In the genomic region with DNA sequence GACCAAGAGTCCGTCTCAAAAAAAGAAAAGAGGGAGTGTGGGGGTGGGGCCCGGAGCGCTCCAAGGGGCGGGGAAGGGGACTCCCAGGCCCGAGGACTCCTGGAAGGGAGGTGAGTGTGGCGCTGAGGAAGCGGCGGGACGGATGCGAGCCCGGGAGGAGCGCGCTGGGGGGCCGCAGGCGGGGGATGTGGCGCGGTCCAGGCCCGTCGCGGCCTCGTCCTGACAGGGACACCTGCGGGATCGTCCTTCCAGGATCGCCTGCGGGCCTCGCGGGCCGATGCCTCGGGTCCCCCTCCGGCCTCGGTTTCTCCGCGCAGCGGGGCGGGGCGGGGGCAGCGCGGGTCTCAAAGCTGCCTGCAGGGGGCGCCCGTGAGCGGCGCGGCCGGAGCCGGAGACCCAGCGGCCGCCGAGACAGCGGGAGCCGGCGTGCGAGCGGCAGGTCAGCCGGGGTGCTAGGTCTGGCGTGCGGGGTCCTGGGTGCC, we compare ENCODE assay signal across 1 cellular context.
TF ChIP-seq lines count a peak whose summit lies in the region.

No MANE protein-coding gene starts in this region.

TF ChIP-seq in HepG2, 621 proteins besides CTCF, POLR2A, EP300 and RAD21 (continued from another document and continues in another):
- TF ChIP-seq, protein P1, sequence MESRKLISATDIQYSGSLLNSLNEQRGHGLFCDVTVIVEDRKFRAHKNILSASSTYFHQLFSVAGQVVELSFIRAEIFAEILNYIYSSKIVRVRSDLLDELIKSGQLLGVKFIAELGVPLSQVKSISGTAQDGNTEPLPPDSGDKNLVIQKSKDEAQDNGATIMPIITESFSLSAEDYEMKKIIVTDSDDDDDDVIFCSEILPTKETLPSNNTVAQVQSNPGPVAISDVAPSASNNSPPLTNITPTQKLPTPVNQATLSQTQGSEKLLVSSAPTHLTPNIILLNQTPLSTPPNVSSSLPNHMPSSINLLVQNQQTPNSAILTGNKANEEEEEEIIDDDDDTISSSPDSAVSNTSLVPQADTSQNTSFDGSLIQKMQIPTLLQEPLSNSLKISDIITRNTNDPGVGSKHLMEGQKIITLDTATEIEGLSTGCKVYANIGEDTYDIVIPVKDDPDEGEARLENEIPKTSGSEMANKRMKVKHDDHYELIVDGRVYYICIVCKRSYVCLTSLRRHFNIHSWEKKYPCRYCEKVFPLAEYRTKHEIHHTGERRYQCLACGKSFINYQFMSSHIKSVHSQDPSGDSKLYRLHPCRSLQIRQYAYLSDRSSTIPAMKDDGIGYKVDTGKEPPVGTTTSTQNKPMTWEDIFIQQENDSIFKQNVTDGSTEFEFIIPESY (CRISPR knock-in tag; IDR thresholded peaks at IDR 0.05) = peak; percentile 62; the same call in 1 of the 2 replicates
- TF ChIP-seq MAZ (IDR thresholded peaks at IDR 0.05; ENCODE audit: borderline replicate concordance, low read depth, low read length) (0 out of 2 replicates have a peak, but pooled peaks have one; percentile 23), MAZ (CRISPR knock-in tag; IDR thresholded peaks at IDR 0.05; ENCODE audit: low read depth) (peak; percentile 65), STAG1 (CRISPR knock-in tag; IDR thresholded peaks at IDR 0.05) (peak; percentile 73), ONECUT2 (CRISPR knock-in tag; IDR thresholded peaks at IDR 0.05) (no peak), ZSCAN9 (CRISPR knock-in tag; IDR thresholded peaks at IDR 0.05; ENCODE audit: borderline replicate concordance) (no peak), MTF1 (CRISPR knock-in tag; IDR thresholded peaks at IDR 0.05) (no peak), EEA1 (CRISPR knock-in tag; IDR thresholded peaks at IDR 0.05; ENCODE audit: borderline replicate concordance) (no peak), ZSCAN21 (CRISPR knock-in tag; IDR thresholded peaks at IDR 0.05; ENCODE audit: borderline replicate concordance) (0 out of 2 replicates have a peak, but pooled peaks have one; percentile 29), ZNF101 (CRISPR knock-in tag; IDR thresholded peaks at IDR 0.05; ENCODE audit: borderline replicate concordance, low read depth) (no peak), ELF4 (CRISPR knock-in tag; IDR thresholded peaks at IDR 0.05; ENCODE audit: borderline replicate concordance) (no peak), ZNF441 (CRISPR knock-in tag; IDR thresholded peaks at IDR 0.05; ENCODE audit: borderline replicate concordance) (0 out of 2 replicates have a peak, but pooled peaks have one; percentile 27), TMF1 (CRISPR knock-in tag; IDR thresholded peaks at IDR 0.05; ENCODE audit: low read depth) (no peak), ZNF557 (CRISPR knock-in tag; IDR thresholded peaks at IDR 0.05) (no peak), ZFP82 (CRISPR knock-in tag; IDR thresholded peaks at IDR 0.05; ENCODE audit: borderline replicate concordance) (peak; percentile 15; the same call in 1 of the 2 replicates), AHR (CRISPR knock-in tag; IDR thresholded peaks at IDR 0.05) (no peak), YEATS4 (CRISPR knock-in tag; IDR thresholded peaks at IDR 0.05; ENCODE audit: borderline replicate concordance) (0 out of 2 replicates have a peak, but pooled peaks have one; percentile 46), ARID2 (CRISPR knock-in tag; IDR thresholded peaks at IDR 0.05; ENCODE audit: borderline replicate concordance) (no peak), ZBTB38 (CRISPR knock-in tag; IDR thresholded peaks at IDR 0.05) (peak; percentile 16; the same call in 1 of the 2 replicates), SETDB1 (CRISPR knock-in tag; IDR thresholded peaks at IDR 0.05; ENCODE audit: borderline replicate concordance) (no peak), ZSCAN31 (CRISPR knock-in tag; IDR thresholded peaks at IDR 0.05; ENCODE audit: low read depth) (0 out of 2 replicates have a peak, but pooled peaks have one; percentile 15), ZNF180 (CRISPR knock-in tag; IDR thresholded peaks at IDR 0.05; ENCODE audit: borderline replicate concordance, low read depth) (no peak), KLF16 (CRISPR knock-in tag; IDR thresholded peaks at IDR 0.05) (no peak), ZNF660 (CRISPR knock-in tag; IDR thresholded peaks at IDR 0.05; ENCODE audit: borderline replicate concordance, low read depth) (no peak), ZNF670 (CRISPR knock-in tag; IDR thresholded peaks at IDR 0.05; ENCODE audit: borderline replicate concordance) (0 out of 2 replicates have a peak, but pooled peaks have one; percentile 35), U2AF1 (optimal IDR thresholded peaks at IDR 0.05; ENCODE audit: low read depth, low read length) (no peak), SALL1 (CRISPR knock-in tag; IDR thresholded peaks at IDR 0.05) (0 out of 2 replicates have a peak, but pooled peaks have one; percentile 14), KDM6A (CRISPR knock-in tag; IDR thresholded peaks at IDR 0.05; ENCODE audit: low read depth) (no peak)
- TF ChIP-seq, protein P2, sequence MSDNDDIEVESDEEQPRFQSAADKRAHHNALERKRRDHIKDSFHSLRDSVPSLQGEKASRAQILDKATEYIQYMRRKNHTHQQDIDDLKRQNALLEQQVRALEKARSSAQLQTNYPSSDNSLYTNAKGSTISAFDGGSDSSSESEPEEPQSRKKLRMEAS (IDR thresholded peaks at IDR 0.05) = peak; percentile 51; the same call in 1 of the 2 replicates
- TF ChIP-seq, protein P3, sequence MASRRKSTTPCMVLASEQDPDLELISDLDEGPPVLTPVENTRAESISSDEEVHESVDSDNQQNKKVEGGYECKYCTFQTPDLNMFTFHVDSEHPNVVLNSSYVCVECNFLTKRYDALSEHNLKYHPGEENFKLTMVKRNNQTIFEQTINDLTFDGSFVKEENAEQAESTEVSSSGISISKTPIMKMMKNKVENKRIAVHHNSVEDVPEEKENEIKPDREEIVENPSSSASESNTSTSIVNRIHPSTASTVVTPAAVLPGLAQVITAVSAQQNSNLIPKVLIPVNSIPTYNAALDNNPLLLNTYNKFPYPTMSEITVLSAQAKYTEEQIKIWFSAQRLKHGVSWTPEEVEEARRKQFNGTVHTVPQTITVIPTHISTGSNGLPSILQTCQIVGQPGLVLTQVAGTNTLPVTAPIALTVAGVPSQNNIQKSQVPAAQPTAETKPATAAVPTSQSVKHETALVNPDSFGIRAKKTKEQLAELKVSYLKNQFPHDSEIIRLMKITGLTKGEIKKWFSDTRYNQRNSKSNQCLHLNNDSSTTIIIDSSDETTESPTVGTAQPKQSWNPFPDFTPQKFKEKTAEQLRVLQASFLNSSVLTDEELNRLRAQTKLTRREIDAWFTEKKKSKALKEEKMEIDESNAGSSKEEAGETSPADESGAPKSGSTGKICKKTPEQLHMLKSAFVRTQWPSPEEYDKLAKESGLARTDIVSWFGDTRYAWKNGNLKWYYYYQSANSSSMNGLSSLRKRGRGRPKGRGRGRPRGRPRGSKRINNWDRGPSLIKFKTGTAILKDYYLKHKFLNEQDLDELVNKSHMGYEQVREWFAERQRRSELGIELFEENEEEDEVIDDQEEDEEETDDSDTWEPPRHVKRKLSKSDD (CRISPR knock-in tag; IDR thresholded peaks at IDR 0.05; ENCODE audit: low read depth) = 0 out of 2 replicates have a peak, but pooled peaks have one; percentile 18
- TF ChIP-seq, protein P4, sequence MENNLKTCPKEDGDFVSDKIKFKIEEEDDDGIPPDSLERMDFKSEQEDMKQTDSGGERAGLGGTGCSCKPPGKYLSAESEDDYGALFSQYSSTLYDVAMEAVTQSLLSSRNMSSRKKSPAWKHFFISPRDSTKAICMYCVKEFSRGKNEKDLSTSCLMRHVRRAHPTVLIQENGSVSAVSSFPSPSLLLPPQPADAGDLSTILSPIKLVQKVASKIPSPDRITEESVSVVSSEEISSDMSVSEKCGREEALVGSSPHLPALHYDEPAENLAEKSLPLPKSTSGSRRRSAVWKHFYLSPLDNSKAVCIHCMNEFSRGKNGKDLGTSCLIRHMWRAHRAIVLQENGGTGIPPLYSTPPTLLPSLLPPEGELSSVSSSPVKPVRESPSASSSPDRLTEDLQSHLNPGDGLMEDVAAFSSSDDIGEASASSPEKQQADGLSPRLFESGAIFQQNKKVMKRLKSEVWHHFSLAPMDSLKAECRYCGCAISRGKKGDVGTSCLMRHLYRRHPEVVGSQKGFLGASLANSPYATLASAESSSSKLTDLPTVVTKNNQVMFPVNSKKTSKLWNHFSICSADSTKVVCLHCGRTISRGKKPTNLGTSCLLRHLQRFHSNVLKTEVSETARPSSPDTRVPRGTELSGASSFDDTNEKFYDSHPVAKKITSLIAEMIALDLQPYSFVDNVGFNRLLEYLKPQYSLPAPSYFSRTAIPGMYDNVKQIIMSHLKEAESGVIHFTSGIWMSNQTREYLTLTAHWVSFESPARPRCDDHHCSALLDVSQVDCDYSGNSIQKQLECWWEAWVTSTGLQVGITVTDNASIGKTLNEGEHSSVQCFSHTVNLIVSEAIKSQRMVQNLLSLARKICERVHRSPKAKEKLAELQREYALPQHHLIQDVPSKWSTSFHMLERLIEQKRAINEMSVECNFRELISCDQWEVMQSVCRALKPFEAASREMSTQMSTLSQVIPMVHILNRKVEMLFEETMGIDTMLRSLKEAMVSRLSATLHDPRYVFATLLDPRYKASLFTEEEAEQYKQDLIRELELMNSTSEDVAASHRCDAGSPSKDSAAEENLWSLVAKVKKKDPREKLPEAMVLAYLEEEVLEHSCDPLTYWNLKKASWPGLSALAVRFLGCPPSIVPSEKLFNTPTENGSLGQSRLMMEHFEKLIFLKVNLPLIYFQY (CRISPR knock-in tag; IDR thresholded peaks at IDR 0.05; ENCODE audit: borderline replicate concordance) = no peak
- TF ChIP-seq, protein P5, sequence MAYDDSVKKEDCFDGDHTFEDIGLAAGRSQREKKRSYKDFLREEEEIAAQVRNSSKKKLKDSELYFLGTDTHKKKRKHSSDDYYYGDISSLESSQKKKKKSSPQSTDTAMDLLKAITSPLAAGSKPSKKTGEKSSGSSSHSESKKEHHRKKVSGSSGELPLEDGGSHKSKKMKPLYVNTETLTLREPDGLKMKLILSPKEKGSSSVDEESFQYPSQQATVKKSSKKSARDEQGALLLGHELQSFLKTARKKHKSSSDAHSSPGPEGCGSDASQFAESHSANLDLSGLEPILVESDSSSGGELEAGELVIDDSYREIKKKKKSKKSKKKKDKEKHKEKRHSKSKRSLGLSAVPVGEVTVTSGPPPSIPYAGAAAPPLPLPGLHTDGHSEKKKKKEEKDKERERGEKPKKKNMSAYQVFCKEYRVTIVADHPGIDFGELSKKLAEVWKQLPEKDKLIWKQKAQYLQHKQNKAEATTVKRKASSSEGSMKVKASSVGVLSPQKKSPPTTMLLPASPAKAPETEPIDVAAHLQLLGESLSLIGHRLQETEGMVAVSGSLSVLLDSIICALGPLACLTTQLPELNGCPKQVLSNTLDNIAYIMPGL (CRISPR knock-in tag; IDR thresholded peaks at IDR 0.05; ENCODE audit: borderline replicate concordance in 1 of 2, low read depth in 1 of 2) = peak; percentile 65 to 73; a peak in 3 of 4 replicates
- TF ChIP-seq, protein P6, sequence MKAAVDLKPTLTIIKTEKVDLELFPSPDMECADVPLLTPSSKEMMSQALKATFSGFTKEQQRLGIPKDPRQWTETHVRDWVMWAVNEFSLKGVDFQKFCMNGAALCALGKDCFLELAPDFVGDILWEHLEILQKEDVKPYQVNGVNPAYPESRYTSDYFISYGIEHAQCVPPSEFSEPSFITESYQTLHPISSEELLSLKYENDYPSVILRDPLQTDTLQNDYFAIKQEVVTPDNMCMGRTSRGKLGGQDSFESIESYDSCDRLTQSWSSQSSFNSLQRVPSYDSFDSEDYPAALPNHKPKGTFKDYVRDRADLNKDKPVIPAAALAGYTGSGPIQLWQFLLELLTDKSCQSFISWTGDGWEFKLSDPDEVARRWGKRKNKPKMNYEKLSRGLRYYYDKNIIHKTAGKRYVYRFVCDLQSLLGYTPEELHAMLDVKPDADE (CRISPR knock-in tag; IDR thresholded peaks at IDR 0.05) = no peak
- TF ChIP-seq, protein P7, sequence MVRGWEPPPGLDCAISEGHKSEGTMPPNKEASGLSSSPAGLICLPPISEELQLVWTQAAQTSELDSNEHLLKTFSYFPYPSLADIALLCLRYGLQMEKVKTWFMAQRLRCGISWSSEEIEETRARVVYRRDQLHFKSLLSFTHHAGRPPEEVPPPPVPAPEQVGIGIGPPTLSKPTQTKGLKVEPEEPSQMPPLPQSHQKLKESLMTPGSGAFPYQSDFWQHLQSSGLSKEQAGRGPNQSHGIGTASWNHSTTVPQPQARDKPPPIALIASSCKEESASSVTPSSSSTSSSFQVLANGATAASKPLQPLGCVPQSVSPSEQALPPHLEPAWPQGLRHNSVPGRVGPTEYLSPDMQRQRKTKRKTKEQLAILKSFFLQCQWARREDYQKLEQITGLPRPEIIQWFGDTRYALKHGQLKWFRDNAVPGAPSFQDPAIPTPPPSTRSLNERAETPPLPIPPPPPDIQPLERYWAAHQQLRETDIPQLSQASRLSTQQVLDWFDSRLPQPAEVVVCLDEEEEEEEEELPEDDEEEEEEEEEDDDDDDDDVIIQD (CRISPR knock-in tag; IDR thresholded peaks at IDR 0.05; ENCODE audit: low read depth) = no peak
- TF ChIP-seq, protein P8, sequence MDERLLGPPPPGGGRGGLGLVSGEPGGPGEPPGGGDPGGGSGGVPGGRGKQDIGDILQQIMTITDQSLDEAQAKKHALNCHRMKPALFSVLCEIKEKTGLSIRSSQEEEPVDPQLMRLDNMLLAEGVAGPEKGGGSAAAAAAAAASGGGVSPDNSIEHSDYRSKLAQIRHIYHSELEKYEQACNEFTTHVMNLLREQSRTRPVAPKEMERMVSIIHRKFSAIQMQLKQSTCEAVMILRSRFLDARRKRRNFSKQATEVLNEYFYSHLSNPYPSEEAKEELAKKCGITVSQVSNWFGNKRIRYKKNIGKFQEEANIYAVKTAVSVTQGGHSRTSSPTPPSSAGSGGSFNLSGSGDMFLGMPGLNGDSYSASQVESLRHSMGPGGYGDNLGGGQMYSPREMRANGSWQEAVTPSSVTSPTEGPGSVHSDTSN (CRISPR knock-in tag; IDR thresholded peaks at IDR 0.05) = no peak
- TF ChIP-seq, protein P9, sequence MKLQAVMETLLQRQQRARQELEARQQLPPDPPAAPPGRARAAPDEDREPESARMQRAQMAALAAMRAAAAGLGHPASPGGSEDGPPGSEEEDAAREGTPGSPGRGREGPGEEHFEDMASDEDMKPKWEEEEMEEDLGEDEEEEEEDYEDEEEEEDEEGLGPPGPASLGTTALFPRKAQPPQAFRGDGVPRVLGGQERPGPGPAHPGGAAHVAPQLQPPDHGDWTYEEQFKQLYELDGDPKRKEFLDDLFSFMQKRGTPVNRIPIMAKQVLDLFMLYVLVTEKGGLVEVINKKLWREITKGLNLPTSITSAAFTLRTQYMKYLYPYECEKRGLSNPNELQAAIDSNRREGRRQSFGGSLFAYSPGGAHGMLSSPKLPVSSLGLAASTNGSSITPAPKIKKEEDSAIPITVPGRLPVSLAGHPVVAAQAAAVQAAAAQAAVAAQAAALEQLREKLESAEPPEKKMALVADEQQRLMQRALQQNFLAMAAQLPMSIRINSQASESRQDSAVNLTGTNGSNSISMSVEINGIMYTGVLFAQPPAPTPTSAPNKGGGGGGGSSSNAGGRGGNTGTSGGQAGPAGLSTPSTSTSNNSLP (IDR thresholded peaks at IDR 0.05; ENCODE audit: low read depth, low read length) = no peak
- TF ChIP-seq, protein P10, sequence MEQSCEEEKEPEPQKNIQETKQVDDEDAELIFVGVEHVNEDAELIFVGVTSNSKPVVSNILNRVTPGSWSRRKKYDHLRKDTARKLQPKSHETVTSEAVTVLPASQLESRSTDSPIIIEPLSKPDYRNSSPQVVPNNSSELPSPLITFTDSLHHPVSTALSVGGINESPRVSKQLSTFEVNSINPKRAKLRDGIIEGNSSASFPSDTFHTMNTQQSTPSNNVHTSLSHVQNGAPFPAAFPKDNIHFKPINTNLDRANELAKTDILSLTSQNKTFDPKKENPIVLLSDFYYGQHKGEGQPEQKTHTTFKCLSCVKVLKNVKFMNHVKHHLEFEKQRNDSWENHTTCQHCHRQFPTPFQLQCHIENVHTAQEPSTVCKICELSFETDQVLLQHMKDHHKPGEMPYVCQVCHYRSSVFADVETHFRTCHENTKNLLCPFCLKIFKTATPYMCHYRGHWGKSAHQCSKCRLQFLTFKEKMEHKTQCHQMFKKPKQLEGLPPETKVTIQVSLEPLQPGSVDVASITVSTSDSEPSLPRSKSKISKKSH (CRISPR knock-in tag; IDR thresholded peaks at IDR 0.05; ENCODE audit: borderline replicate concordance) = no peak
